In genomic region chr3:184399410-184399809, GRCh38 we compare ENCODE assay signal across 1 cellular context.
TF ChIP-seq lines count a peak whose summit lies in the region.

No MANE protein-coding gene starts in this region.

TF ChIP-seq in WTC11, 78 proteins besides CTCF, POLR2A, EP300 and RAD21 (continued from another document):
- no peak for TF ChIP-seq PREB (CRISPR knock-in tag; IDR thresholded peaks at IDR 0.05; ENCODE audit: borderline replicate concordance)
- TF ChIP-seq MAX (CRISPR knock-in tag; IDR thresholded peaks at IDR 0.05): no peak
- no peak for TF ChIP-seq NR2C2 (CRISPR knock-in tag; IDR thresholded peaks at IDR 0.05)
- TF ChIP-seq NR3C1 (CRISPR knock-in tag; conservative IDR thresholded peaks at IDR 0.05; ENCODE audit: low read depth): no peak
- TF ChIP-seq RELA (CRISPR knock-in tag; IDR thresholded peaks at IDR 0.05; ENCODE audit: borderline replicate concordance): no peak
- no peak for TF ChIP-seq ZBTB43 (CRISPR knock-in tag; IDR thresholded peaks at IDR 0.05)
- TF ChIP-seq TEAD1 (CRISPR knock-in tag; IDR thresholded peaks at IDR 0.05): no peak
- TF ChIP-seq FOXJ3 (CRISPR knock-in tag; IDR thresholded peaks at IDR 0.05; ENCODE audit: borderline replicate concordance): no peak
- no peak for TF ChIP-seq ZNF532 (CRISPR knock-in tag; IDR thresholded peaks at IDR 0.05; ENCODE audit: borderline replicate concordance)
- no peak for TF ChIP-seq IRF1 (CRISPR knock-in tag; IDR thresholded peaks at IDR 0.05)
- TF ChIP-seq FOXP4 (CRISPR knock-in tag; IDR thresholded peaks at IDR 0.05): no peak
- TF ChIP-seq ATF6 (CRISPR knock-in tag; IDR thresholded peaks at IDR 0.05): no peak
- TF ChIP-seq NFATC4 (CRISPR knock-in tag; IDR thresholded peaks at IDR 0.05): no peak
- TF ChIP-seq ZNF121 (CRISPR knock-in tag; IDR thresholded peaks at IDR 0.05): no peak
- no peak for TF ChIP-seq ATF1 (CRISPR knock-in tag; IDR thresholded peaks at IDR 0.05)
